Comparison of ENCODE assay signal across 11 cellular contexts in genomic region chr5:173679909-173680626, GRCh38.
DNase-seq lines count a peak whose midpoint lies in the region; ATAC-seq and FAIRE-seq lines count a peak whose summit lies in the region.
"Had no signal": no experiment of that assay in that cellular context is flagged by ENCODE, and none has a peak within 500 bp of the region (broad histone marks: within the 10 kb centered on the region; RNA-seq: fewer than 3 reads in every experiment).

No MANE protein-coding gene starts in this region.

- H3K9me3 Mint-ChIP-seq in stimulated activated naive B cell treated with anti-CD40 and anti-IgM and Interleukin-4, amounts not matched to agents 10 μg/mL and 1 μg/mL and 100 μg/mL, for 72 hours = peaks cover 0 to 14% of the 10 kb centered on the region in 2 donors

- no peaks in the 10 kb centered on the region for H3K27me3 Mint-ChIP-seq in stimulated activated naive B cell treated with anti-CD40 and anti-IgM and Interleukin-4, amounts not matched to agents 10 μg/mL and 1 μg/mL and 100 μg/mL, for 72 hours

- peak overlapping the region; percentile 69 for H3K27ac Mint-ChIP-seq in stimulated activated naive B cell treated with anti-CD40 and anti-IgM and Interleukin-4, amounts not matched to agents 10 μg/mL and 1 μg/mL and 100 μg/mL, for 72 hours

- H3K36me3 Mint-ChIP-seq in stimulated activated naive B cell treated with anti-CD40 and anti-IgM and Interleukin-4, amounts not matched to agents 10 μg/mL and 1 μg/mL and 100 μg/mL, for 72 hours = peaks cover 5 to 14% of the 10 kb centered on the region in 2 donors

- peak; percentile 73 for ATAC-seq in HG02642 (IDR thresholded peaks at IDR 0.05; ENCODE audit: poor library complexity, unreplicated experiment)
- ATAC-seq in stimulated activated naive B cell treated with anti-CD40 and anti-IgM and Interleukin-4, amounts not matched to agents 10 μg/mL and 1 μg/mL and 100 μg/mL, for 72 hours (replicated peaks) = peak; percentile 73 to 78

- no peak overlapping the region for H3K4me3 Mint-ChIP-seq in stimulated activated naive B cell treated with anti-CD40 and anti-IgM and Interleukin-4, amounts not matched to agents 10 μg/mL and 1 μg/mL and 100 μg/mL, for 72 hours

- DNase-seq in DMS53 (lab: John Stamatoyannopoulos, UW) (peak; percentile 58), DMS53 treated with DMSO at 0.1 percent for 48 hours (lab: John Stamatoyannopoulos, UW; ENCODE audit: unreplicated experiment) (no peak), HTR-8/SVneo (ENCODE audit: insufficient read length, low spot score) (no peak), NCI-H774 (lab: John Stamatoyannopoulos, UW) (no peak), SKM-1 treated with dmso at 0.1 percent for 144 hours (lab: John Stamatoyannopoulos, UW; ENCODE audit: unreplicated experiment) (no peak), NCI-H2227 (lab: John Stamatoyannopoulos, UW; ENCODE audit: unreplicated experiment) (no peak)
- DNase-seq in stimulated activated naive B cell treated with anti-CD40 and anti-IgM and Interleukin-4, amounts not matched to agents 10 μg/mL and 1 μg/mL and 100 μg/mL, for 72 hours = no peak
- DNase-seq: 8988T, NCI-H1092 treated with DMSO at 0.1 percent for 48 hours had no signal

- peaks cover 27 to 29% of the 10 kb centered on the region in 2 donors for H3K4me1 Mint-ChIP-seq in stimulated activated naive B cell treated with anti-CD40 and anti-IgM and Interleukin-4, amounts not matched to agents 10 μg/mL and 1 μg/mL and 100 μg/mL, for 72 hours

- peak; percentile 4 for FAIRE-seq in HTR-8/SVneo (lab: Jason Lieb, UNC)
- FAIRE-seq: bronchial epithelial cell had no signal
